In the genomic region with DNA sequence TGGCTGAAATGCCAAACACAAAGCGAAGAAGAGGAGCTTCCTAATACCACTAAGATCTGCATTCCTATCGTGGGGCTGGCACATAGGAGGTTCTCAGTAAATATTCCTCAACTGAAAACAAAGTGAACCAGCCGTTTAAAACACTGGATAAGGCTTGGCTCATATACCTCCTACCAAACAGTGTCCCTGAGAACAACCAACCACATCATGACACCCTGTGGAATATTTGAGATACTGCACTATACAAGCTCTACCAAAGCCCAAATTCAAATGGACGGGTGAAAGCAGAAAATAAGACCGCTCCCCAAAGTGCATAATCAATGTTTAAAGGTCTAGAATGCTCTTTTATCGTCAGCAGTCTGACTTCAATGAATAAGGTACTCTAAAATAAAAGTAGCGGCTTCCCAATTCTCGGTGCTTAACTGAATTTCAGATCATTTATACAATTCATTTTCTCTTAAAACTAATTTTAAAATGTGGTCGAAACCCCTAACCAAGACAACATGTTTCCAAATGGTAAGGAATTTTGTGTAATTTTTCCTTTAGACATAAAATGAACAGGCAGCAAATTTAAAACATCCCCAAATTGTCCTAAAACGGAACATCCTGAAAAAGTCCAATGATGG, we compare ENCODE assay signal across 9 cellular contexts.
A peak's percentile ranks its signal among the peaks of the same experiment; 100 is the strongest.
DNase-seq lines count a peak whose midpoint lies in the region; ATAC-seq, FAIRE-seq and TF ChIP-seq lines count a peak whose summit lies in the region.
"Had no signal": no experiment of that assay in that cellular context is flagged by ENCODE, and none has a peak within 500 bp of the region (broad histone marks: within the 10 kb centered on the region; RNA-seq: fewer than 3 reads in every experiment).

No MANE protein-coding gene starts in this region.

- H3K27me3 Mint-ChIP-seq in astrocyte (ENCODE audit: low read depth, unreplicated experiment): peaks cover 1% of the 10 kb centered on the region

- H3K4me1 Mint-ChIP-seq in astrocyte (ENCODE audit: low read depth, unreplicated experiment): no peaks in the 10 kb centered on the region

- no peak overlapping the region for H3K27ac ChIP-seq in astrocyte (ENCODE audit: low read depth, low read length)
- H3K27ac ChIP-seq: epithelial cell of prostate had no signal

- no peaks in the 10 kb centered on the region for H3K9me3 Mint-ChIP-seq in astrocyte (ENCODE audit: unreplicated experiment)

- no peak overlapping the region for H3K27ac Mint-ChIP-seq in astrocyte (ENCODE audit: unreplicated experiment)

- H3K9me3 ChIP-seq in astrocyte (ENCODE audit: insufficient read depth, low read depth, low read length): no peaks in the 10 kb centered on the region

- no peaks in the 10 kb centered on the region for H3K36me3 Mint-ChIP-seq in astrocyte (ENCODE audit: low read depth, unreplicated experiment)

- TF ChIP-seq CTCF in LNCaP clone FGC (IDR thresholded peaks at IDR 0.05; ENCODE audit: control insufficient read depth, extremely low read depth, insufficient read depth): peak; percentile 77
- TF ChIP-seq CTCF in astrocyte (IDR thresholded peaks at IDR 0.05; ENCODE audit: insufficient read depth, low read depth, low read length): peak; percentile 75

- H4K20me1 ChIP-seq in astrocyte (ENCODE audit: insufficient read depth, low read length): no peaks in the 10 kb centered on the region

- H3K27me3 ChIP-seq in astrocyte (ENCODE audit: insufficient read depth, low read length): peaks cover 12% of the 10 kb centered on the region

- FAIRE-seq in astrocyte (lab: Jason Lieb, UNC) (peak; percentile 39), islet of Langerhans (lab: Jason Lieb, UNC) (peak; percentile 68)

- no peak overlapping the region for H2AFZ ChIP-seq in astrocyte (ENCODE audit: low read depth, low read length)

- H3K9ac ChIP-seq in astrocyte (ENCODE audit: low read length): no peak overlapping the region

- H3K4me3 ChIP-seq in LNCaP clone FGC (ENCODE audit: low read depth, low read length) (no peak overlapping the region), astrocyte (ENCODE audit: insufficient read depth, low read depth, low read length) (no peak overlapping the region)

- no peaks in the 10 kb centered on the region for H3K4me1 ChIP-seq in astrocyte (ENCODE audit: insufficient read depth, low read length)

- no peak overlapping the region for H3K4me3 Mint-ChIP-seq in astrocyte (ENCODE audit: unreplicated experiment)

- in situ Hi-C loops in Caki2 (cut with HindIII; ENCODE audit: low pct_unique_long_range_greater_than_20kb, low sequenced_read_pairs): no loop called here

- peak; percentile 12 for DNase-seq in Caki2 (ENCODE audit: low read depth)
- peak; percentile 56 for DNase-seq in LNCaP clone FGC (ENCODE audit: low read depth)
- DNase-seq in astrocyte (ENCODE audit: low read depth): peak; percentile 50
- no peak for DNase-seq in activated CD4-positive, alpha-beta T cell treated with anti-CD3 and anti-CD28 coated beads, Interleukin-2, amount 50 U/mL, for 48 hours

- H3K4me2 ChIP-seq in astrocyte (ENCODE audit: low read length): no peak overlapping the region

- H3K79me2 ChIP-seq in astrocyte (ENCODE audit: insufficient read depth, low read length): no peaks in the 10 kb centered on the region

- ATAC-seq in GM18873 (IDR thresholded peaks at IDR 0.05; ENCODE audit: low FRiP score, unreplicated experiment): no peak
- ATAC-seq in HG03196 (IDR thresholded peaks at IDR 0.05; ENCODE audit: unreplicated experiment): no peak
- ATAC-seq in GM18870 (IDR thresholded peaks at IDR 0.05; ENCODE audit: unreplicated experiment): no peak

- no peaks in the 10 kb centered on the region for H3K36me3 ChIP-seq in astrocyte (ENCODE audit: insufficient read depth, low read length)

Comparison
In these comparisons a context has a peak if more than half of its experiments do, and no peak if none do; other contexts are left out.
1. DNase-seq: peak in Caki2 (single experiment), LNCaP clone FGC (single experiment) and astrocyte (single experiment); none in activated CD4-positive, alpha-beta T cell treated with anti-CD3 and anti-CD28 coated beads, Interleukin-2, amount 50 U/mL, for 48 hours (0 of 2).